Comparison of ENCODE assay signal across 13 cellular contexts in the genomic region with DNA sequence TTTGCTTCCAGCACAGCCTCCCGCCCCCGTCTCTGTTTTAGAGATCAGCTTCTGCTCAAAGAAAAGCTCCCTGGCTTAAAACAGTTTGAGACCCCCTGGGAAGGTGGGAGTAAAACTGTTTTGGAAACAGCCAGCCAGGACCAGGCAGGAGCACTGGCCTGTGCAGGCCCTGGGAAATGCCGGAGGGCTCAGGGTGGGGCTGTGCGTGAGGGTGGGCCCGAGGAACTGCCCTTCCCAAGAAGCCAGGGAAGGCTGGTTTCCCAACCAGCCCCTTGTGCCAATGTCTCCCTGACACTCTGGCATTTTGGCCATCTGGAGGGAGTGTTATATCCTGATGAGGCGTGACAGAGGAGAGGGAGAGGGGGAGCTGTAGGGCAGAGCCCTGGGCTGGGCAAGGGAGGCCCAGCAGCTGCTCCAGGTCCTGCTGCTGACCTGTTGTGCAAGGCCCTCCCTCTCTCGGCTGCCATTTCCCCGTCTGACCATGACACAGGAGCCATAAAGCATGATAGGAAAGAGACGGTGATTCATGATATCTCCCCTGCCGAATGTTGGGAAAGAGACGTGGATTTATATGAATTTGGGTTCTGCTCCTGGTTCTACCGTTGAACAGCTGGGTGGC. TPM values are rescaled to one million over a fixed set of nuclear protein-coding genes. Genes with fewer than 3 reads are reported as not detected.
DNase-seq lines count a peak whose midpoint lies in the region; ATAC-seq and TF ChIP-seq lines count a peak whose summit lies in the region.
"Had no signal": no experiment of that assay in that cellular context is flagged by ENCODE, and none has a peak within 500 bp of the region (broad histone marks: within the 10 kb centered on the region; RNA-seq: fewer than 3 reads in every experiment).

No MANE protein-coding gene starts in this region.

- H3K36me3 ChIP-seq in BE2C = no peaks in the 10 kb centered on the region

- ATAC-seq in natural killer cell treated with Interleukin-12 subunit alpha and Interleukin-12 subunit beta and Interleukin-15 and Interleukin-18, amount 100 ng/mL, for 72 hours = peak in 1 of 2 donors; percentile 19
- ATAC-seq in natural killer cell (no peak), esophagus mucosa (peak; percentile 51), T-helper 17 cell (no peak), GM21423 (IDR thresholded peaks at IDR 0.05; ENCODE audit: unreplicated experiment) (no peak)
- no peak for ATAC-seq in activated CD4-positive, CD25-positive, alpha-beta regulatory T cell treated with anti-CD3 and anti-CD28 coated beads, Interleukin-2, amount 50 U/mL, for 24 hours
- ATAC-seq: effector memory CD8-positive, alpha-beta T cell had no signal

- H3K27me3 Mint-ChIP-seq in natural killer cell treated with Interleukin-12 subunit alpha and Interleukin-12 subunit beta and Interleukin-15 and Interleukin-18, amount 100 ng/mL, for 72 hours = no peaks in the 10 kb centered on the region
- H3K27me3 Mint-ChIP-seq in natural killer cell (ENCODE audit: low read depth in 2 of 2) (no peaks in the 10 kb centered on the region), nephron (ENCODE audit: low read depth) (no peaks in the 10 kb centered on the region), T-helper 17 cell (peaks cover 23% of the 10 kb centered on the region)
- H3K27me3 Mint-ChIP-seq: B cell had no signal

- peak; percentile 8 for DNase-seq in natural killer cell treated with Interleukin-12 subunit alpha and Interleukin-12 subunit beta and Interleukin-15 and Interleukin-18, amount 100 ng/mL, for 72 hours (ENCODE audit: low spot score)
- DNase-seq in natural killer cell (no peak), T-helper 17 cell (no peak), BE2C (no peak)
- DNase-seq: effector memory CD8-positive, alpha-beta T cell; hippocampal formation; NCI-H510A had no signal

- H3K4me3 ChIP-seq in BE2C (ENCODE audit: low read depth, low read length) = no peak overlapping the region

- H3K4me1 Mint-ChIP-seq in natural killer cell treated with Interleukin-12 subunit alpha and Interleukin-12 subunit beta and Interleukin-15 and Interleukin-18, amount 100 ng/mL, for 72 hours (ENCODE audit: low read depth in 2 of 2) = no peaks in the 10 kb centered on the region
- H3K4me1 Mint-ChIP-seq in natural killer cell (no peaks in the 10 kb centered on the region), nephron (peaks cover 57% of the 10 kb centered on the region), T-helper 17 cell (no peaks in the 10 kb centered on the region)

- H3K4me3 Mint-ChIP-seq in natural killer cell treated with Interleukin-12 subunit alpha and Interleukin-12 subunit beta and Interleukin-15 and Interleukin-18, amount 100 ng/mL, for 72 hours = no peak overlapping the region
- no peak overlapping the region for H3K4me3 Mint-ChIP-seq in natural killer cell
- H3K4me3 Mint-ChIP-seq in nephron = no peak overlapping the region
- H3K4me3 Mint-ChIP-seq in T-helper 17 cell = no peak overlapping the region
- H3K4me3 Mint-ChIP-seq: B cell; effector memory CD8-positive, alpha-beta T cell; mesothelial cell of epicardium had no signal

- intact Hi-C loops in natural killer cell (cut with micrococcal nuclease) = no loop called here

- H3K4me1 ChIP-seq in BE2C = 0 out of 2 replicates have a peak, but pooled peaks cover 3% of the 10 kb centered on the region

- H3K9me3 ChIP-seq in T-helper 17 cell (ENCODE audit: control insufficient read depth, low read length, poor library complexity, severe bottlenecking) (no peaks in the 10 kb centered on the region), BE2C (no peaks in the 10 kb centered on the region)

- no peaks in the 10 kb centered on the region for H3K9me3 Mint-ChIP-seq in natural killer cell treated with Interleukin-12 subunit alpha and Interleukin-12 subunit beta and Interleukin-15 and Interleukin-18, amount 100 ng/mL, for 72 hours
- H3K9me3 Mint-ChIP-seq in natural killer cell (no peaks in the 10 kb centered on the region), nephron (no peaks in the 10 kb centered on the region)
- H3K9me3 Mint-ChIP-seq: effector memory CD8-positive, alpha-beta T cell; mesothelial cell of epicardium had no signal

- H3K36me3 Mint-ChIP-seq in natural killer cell treated with Interleukin-12 subunit alpha and Interleukin-12 subunit beta and Interleukin-15 and Interleukin-18, amount 100 ng/mL, for 72 hours = no peaks in the 10 kb centered on the region
- H3K36me3 Mint-ChIP-seq in natural killer cell (no peaks in the 10 kb centered on the region), nephron (ENCODE audit: low read depth) (no peaks in the 10 kb centered on the region), T-helper 17 cell (ENCODE audit: low read depth) (no peaks in the 10 kb centered on the region)
- H3K36me3 Mint-ChIP-seq: mesothelial cell of epicardium had no signal

- H3K27ac Mint-ChIP-seq in natural killer cell treated with Interleukin-12 subunit alpha and Interleukin-12 subunit beta and Interleukin-15 and Interleukin-18, amount 100 ng/mL, for 72 hours = no peak overlapping the region
- no peak overlapping the region for H3K27ac Mint-ChIP-seq in natural killer cell
- H3K27ac Mint-ChIP-seq in nephron = peak overlapping the region; percentile 55 to 82 (median 68)
- no peak overlapping the region for H3K27ac Mint-ChIP-seq in T-helper 17 cell
- H3K27ac Mint-ChIP-seq: effector memory CD8-positive, alpha-beta T cell; mesothelial cell of epicardium had no signal

- TF ChIP-seq CTCF in natural killer cell (IDR thresholded peaks at IDR 0.05) (no peak), nephron (IDR thresholded peaks at IDR 0.05; ENCODE audit: unreplicated experiment in 3 of 3) (no peak), BE2C (IDR thresholded peaks at IDR 0.05; ENCODE audit: low read depth, low read length) (no peak)

- H3K27me3 ChIP-seq in BE2C = no peaks in the 10 kb centered on the region

RNA-seq across cellular contexts. Expression of gene OLFML2A, which starts 16.2 kb away (rescaled TPM):
- total RNA-seq in natural killer cell treated with Interleukin-12 subunit alpha and Interleukin-12 subunit beta and Interleukin-15 and Interleukin-18, amount 100 ng/mL, for 72 hours = not detected
- not detected for total RNA-seq in natural killer cell
- 12.3 TPM for total RNA-seq in esophagus mucosa
- total RNA-seq in T-helper 17 cell = not detected
- polyA plus RNA-seq in BE2C (2012; ENCODE audit: insufficient read depth, insufficient read length, low read depth) = 0.09 TPM

RNA-seq across cellular contexts. Expression of gene NR6A1, which starts 22.0 kb away (rescaled TPM):
- total RNA-seq in natural killer cell treated with Interleukin-12 subunit alpha and Interleukin-12 subunit beta and Interleukin-15 and Interleukin-18, amount 100 ng/mL, for 72 hours = 1 to 10 TPM; 2.0 to 3.8 TPM
- total RNA-seq in natural killer cell (under 1 TPM; 0.07 to 0.75 (median 0.49) TPM), esophagus mucosa (1.7 TPM), T-helper 17 cell (under 1 TPM; 0.08 to 0.22 TPM)
- 0.23 TPM for polyA plus RNA-seq in BE2C (2012; ENCODE audit: insufficient read depth, insufficient read length, low read depth)

Comparison
In these comparisons a context has a peak if more than half of its experiments do, and no peak if none do; other contexts are left out.
1. H3K27ac Mint-ChIP-seq: peak in nephron (3 of 3); none in natural killer cell treated with Interleukin-12 subunit alpha and Interleukin-12 subunit beta and Interleukin-15 and Interleukin-18, amount 100 ng/mL, for 72 hours (0 of 2), natural killer cell (0 of 2) and T-helper 17 cell (single experiment).
2. RNA of gene OLFML2A, which starts 16.2 kb away (total RNA-seq): 12.3 TPM in esophagus mucosa (single experiment); not detected in natural killer cell, not detected in natural killer cell treated with Interleukin-12 subunit alpha and Interleukin-12 subunit beta and Interleukin-15 and Interleukin-18, amount 100 ng/mL, for 72 hours and not detected in T-helper 17 cell; every median in the first group is over 10 times any median in the second.